ENCODE assay signal across 15 cellular contexts in genomic region chr10:1213252-1213651, GRCh38.
DNase-seq lines count a peak whose midpoint lies in the region; ATAC-seq and TF ChIP-seq lines count a peak whose summit lies in the region.
"Had no signal": no experiment of that assay in that cellular context is flagged by ENCODE, and none has a peak within 500 bp of the region (broad histone marks: within the 10 kb centered on the region; RNA-seq: fewer than 3 reads in every experiment).

No MANE protein-coding gene starts in this region.

- no peak overlapping the region for H2AK5ac ChIP-seq in H9 (ENCODE audit: insufficient read length, low read length)

- no peak for TF ChIP-seq POLR2A in tibial nerve (IDR thresholded peaks at IDR 0.05)

- no peak overlapping the region for H3K9ac ChIP-seq in H9 (ENCODE audit: extremely low read depth, insufficient read length, low read length)

- H3K79me1 ChIP-seq in H9 (ENCODE audit: insufficient read depth, low read depth, low read length, poor library complexity, severe bottlenecking) = no peaks in the 10 kb centered on the region

- H4K91ac ChIP-seq in H9 (ENCODE audit: insufficient read length, low read depth, low read length) = no peak overlapping the region

- no peaks in the 10 kb centered on the region for H3K9me3 ChIP-seq in H9 (ENCODE audit: control insufficient read depth, low read depth, low read length)
- H3K9me3 ChIP-seq in tibial nerve = no peaks in the 10 kb centered on the region

- TF ChIP-seq EP300 in tibial nerve (IDR thresholded peaks at IDR 0.05) = no peak

- no peaks in the 10 kb centered on the region for H3K4me1 Mint-ChIP-seq in H9
- H3K4me1 Mint-ChIP-seq in osteocyte (ENCODE audit: unreplicated experiment) = no peaks in the 10 kb centered on the region
- no peaks in the 10 kb centered on the region for H3K4me1 Mint-ChIP-seq in activated CD4-positive, alpha-beta T cell treated with anti-CD3 and anti-CD28 coated beads, Interleukin-2, amount 10 ng/mL, durations not matched to agents 7 days and 5 days
- H3K4me1 Mint-ChIP-seq: B cell had no signal

- H3K79me2 ChIP-seq in H9 (ENCODE audit: insufficient read depth, low read length) = no peaks in the 10 kb centered on the region

- H3K27ac Mint-ChIP-seq in H9 = no peak overlapping the region
- H3K27ac Mint-ChIP-seq in osteocyte (ENCODE audit: unreplicated experiment) = no peak overlapping the region
- no peak overlapping the region for H3K27ac Mint-ChIP-seq in activated CD4-positive, alpha-beta T cell treated with anti-CD3 and anti-CD28 coated beads, Interleukin-2, amount 10 ng/mL, durations not matched to agents 7 days and 5 days
- H3K27ac Mint-ChIP-seq: B cell; CD4-positive, alpha-beta T cell had no signal

- no peak overlapping the region for H3K4ac ChIP-seq in H9 (ENCODE audit: low read depth, low read length)

- no peak overlapping the region for H3K56ac ChIP-seq in H9 (ENCODE audit: insufficient read length, low read depth, low read length)

- H3K23ac ChIP-seq in H9 (ENCODE audit: insufficient read length, low read depth, low read length) = no peak overlapping the region

- H2BK12ac ChIP-seq in H9 (ENCODE audit: insufficient read length, low read depth, low read length) = no peak overlapping the region

- H3K36me3 Mint-ChIP-seq in H9 (ENCODE audit: insufficient read depth in 1 of 3, low read depth in 3 of 3) (no peaks in the 10 kb centered on the region), osteocyte (ENCODE audit: unreplicated experiment) (peaks cover 10% of the 10 kb centered on the region)
- H3K36me3 Mint-ChIP-seq in activated CD4-positive, alpha-beta T cell treated with anti-CD3 and anti-CD28 coated beads, Interleukin-2, amount 10 ng/mL, durations not matched to agents 7 days and 5 days (ENCODE audit: low read depth) = no peaks in the 10 kb centered on the region

- peak; percentile 12 for DNase-seq in D341Med (ENCODE audit: low spot score)
- DNase-seq in H9 = no peak
- peak; percentile 67 for DNase-seq in osteocyte (ENCODE audit: extremely low spot score, unreplicated experiment)
- DNase-seq in tibial nerve (ENCODE audit: low spot score in 2 of 2) = no peak
- DNase-seq in activated CD4-positive, alpha-beta T cell treated with anti-CD3 and anti-CD28 coated beads, Interleukin-2, amount 10 ng/mL, durations not matched to agents 7 days and 5 days = no peak
- DNase-seq: C1 segment of cervical spinal cord; Calu3; CD4-positive, alpha-beta T cell; DMS79; GOT3; HCEC 1CT had no signal

- H3K4me1 ChIP-seq in H9 (ENCODE audit: insufficient read depth, low read length) (no peaks in the 10 kb centered on the region), tibial nerve (no peaks in the 10 kb centered on the region)

- no peaks in the 10 kb centered on the region for H3K23me2 ChIP-seq in H9 (ENCODE audit: insufficient read length, low read depth, low read length, poor library complexity, severe bottlenecking)

- no peak overlapping the region for H2BK120ac ChIP-seq in H9 (ENCODE audit: low read depth, low read length, poor library complexity, severe bottlenecking)

- CTCF ChIA-PET in activated CD4-positive, alpha-beta T cell treated with anti-CD3 and anti-CD28 coated beads, Interleukin-2, amount 10 ng/mL, durations not matched to agents 7 days and 5 days (lab: Charles Lee) = interaction anchor here (0.6 kb wide), 1 partner anchor 190 kb away, joined by 3 read pairs; no protein-coding TSS in a partner anchor

- no peaks in the 10 kb centered on the region for H3K36me3 ChIP-seq in tibial nerve

- no peak overlapping the region for H3K4me2 ChIP-seq in H9 (ENCODE audit: insufficient read depth, insufficient read length, low read length)

- peak overlapping the region; percentile 32 for H4K8ac ChIP-seq in H9 (replicated peaks; ENCODE audit: insufficient read length, low read depth, low read length)

- ATAC-seq in GM19395 (IDR thresholded peaks at IDR 0.05; ENCODE audit: unreplicated experiment) = no peak

- no peak overlapping the region for H3K18ac ChIP-seq in H9 (ENCODE audit: insufficient read length, low read depth, low read length)

- no peak overlapping the region for H3K4me3 Mint-ChIP-seq in H9
- H3K4me3 Mint-ChIP-seq in osteocyte (ENCODE audit: unreplicated experiment) = no peak overlapping the region
- no peak overlapping the region for H3K4me3 Mint-ChIP-seq in activated CD4-positive, alpha-beta T cell treated with anti-CD3 and anti-CD28 coated beads, Interleukin-2, amount 10 ng/mL, durations not matched to agents 7 days and 5 days
- H3K4me3 Mint-ChIP-seq: B cell; CD4-positive, alpha-beta T cell had no signal

- H3K4me3 ChIP-seq in tibial nerve = no peak overlapping the region

- H3K27me3 ChIP-seq in H9 (ENCODE audit: insufficient read depth, low read length) = no peaks in the 10 kb centered on the region
- H3K27me3 ChIP-seq in tibial nerve = no peaks in the 10 kb centered on the region

- POLR2A ChIA-PET in activated CD4-positive, alpha-beta T cell treated with anti-CD3 and anti-CD28 coated beads, Interleukin-2, amount 10 ng/mL, durations not matched to agents 7 days and 5 days (lab: Charles Lee) = no interaction called here

- H3K27me3 Mint-ChIP-seq in H9 (ENCODE audit: low read depth) (no peaks in the 10 kb centered on the region), osteocyte (ENCODE audit: unreplicated experiment) (no peaks in the 10 kb centered on the region)
- no peaks in the 10 kb centered on the region for H3K27me3 Mint-ChIP-seq in activated CD4-positive, alpha-beta T cell treated with anti-CD3 and anti-CD28 coated beads, Interleukin-2, amount 10 ng/mL, durations not matched to agents 7 days and 5 days
- H3K27me3 Mint-ChIP-seq: CD4-positive, alpha-beta T cell had no signal

- H2BK5ac ChIP-seq in H9 (ENCODE audit: insufficient read length, low read length) = no peak overlapping the region

- no peak overlapping the region for H3K14ac ChIP-seq in H9 (ENCODE audit: insufficient read depth, low read length)

- no peak overlapping the region for H3K27ac ChIP-seq in H9 (ENCODE audit: insufficient read length, low read depth, low read length)
- peak overlapping the region; percentile 65 for H3K27ac ChIP-seq in cingulate gyrus (ENCODE audit: low read depth, low read length)
- H3K27ac ChIP-seq in tibial nerve = no peak overlapping the region
- H3K27ac ChIP-seq: HL-60 had no signal

- TF ChIP-seq CTCF in H9 (conservative IDR thresholded peaks at IDR 0.05) = no peak
- no peak for TF ChIP-seq CTCF in osteocyte (IDR thresholded peaks at IDR 0.05)
- TF ChIP-seq CTCF in tibial nerve (IDR thresholded peaks at IDR 0.05) = no peak

- no CpG with 5 or more reads among the region's 7 CpGs for WGBS in H9 (ENCODE audit: extremely low coverage, insufficient read length, low lambda C conversion rate)
- 74 to 86% methylated on average over 7 of the region's 7 CpGs for WGBS in tibial nerve, 2 donors

- H3K9me3 Mint-ChIP-seq in H9 = no peaks in the 10 kb centered on the region
- H3K9me3 Mint-ChIP-seq in osteocyte (ENCODE audit: unreplicated experiment) = no peaks in the 10 kb centered on the region
- no peaks in the 10 kb centered on the region for H3K9me3 Mint-ChIP-seq in activated CD4-positive, alpha-beta T cell treated with anti-CD3 and anti-CD28 coated beads, Interleukin-2, amount 10 ng/mL, durations not matched to agents 7 days and 5 days
- H3K9me3 Mint-ChIP-seq: CD4-positive, alpha-beta T cell had no signal

- H2BK20ac ChIP-seq in H9 (ENCODE audit: low read depth, low read length, poor library complexity, severe bottlenecking) = no peak overlapping the region

- no peak overlapping the region for H2AFZ ChIP-seq in H9 (ENCODE audit: low read length)

- H4K20me1 ChIP-seq in H9 (ENCODE audit: control insufficient read depth, insufficient read depth, insufficient read length) = no peaks in the 10 kb centered on the region

- H2BK15ac ChIP-seq in H9 (ENCODE audit: low read depth, low read length) = no peak overlapping the region

- no peak overlapping the region for H3T11ph ChIP-seq in H9 (ENCODE audit: low read length)

- no peak overlapping the region for H4K5ac ChIP-seq in H9 (ENCODE audit: insufficient read length, low read depth, low read length)

Comparison
In these comparisons a context has a peak if more than half of its experiments do, and no peak if none do; other contexts are left out.
1. DNase-seq: peak in D341Med (single experiment) and osteocyte (single experiment); none in H9 (single experiment), tibial nerve (0 of 2) and activated CD4-positive, alpha-beta T cell treated with anti-CD3 and anti-CD28 coated beads, Interleukin-2, amount 10 ng/mL, durations not matched to agents 7 days and 5 days (single experiment).